ENCODE assay signal across 19 cellular contexts in the genomic region with DNA sequence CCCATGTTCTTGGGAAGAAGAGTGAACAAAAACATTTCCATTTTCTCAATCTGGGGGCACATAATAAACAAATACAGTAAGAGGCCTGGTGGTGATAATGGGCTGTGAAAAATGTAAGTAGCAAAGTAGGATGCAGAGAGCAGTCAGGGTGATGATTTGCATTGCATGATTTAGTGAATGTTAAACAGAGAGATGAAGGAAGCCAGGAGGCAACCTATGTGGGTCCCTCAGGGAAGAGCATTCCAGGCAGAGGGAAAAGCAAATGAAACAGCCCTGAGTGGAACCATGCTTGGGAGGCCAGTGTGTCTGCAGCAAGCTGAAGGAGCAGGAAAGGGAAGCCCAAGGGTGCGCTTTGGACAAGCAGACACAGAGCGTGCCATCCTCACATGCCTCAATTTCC. TPM values are rescaled to one million over a fixed set of nuclear protein-coding genes. Genes with fewer than 3 reads are reported as not detected.
DNase-seq lines count a peak whose midpoint lies in the region; ATAC-seq, FAIRE-seq and TF ChIP-seq lines count a peak whose summit lies in the region.
"Had no signal": no experiment of that assay in that cellular context is flagged by ENCODE, and none has a peak within 500 bp of the region (broad histone marks: within the 10 kb centered on the region; RNA-seq: fewer than 3 reads in every experiment).

No MANE protein-coding gene starts in this region.

- H4K20me1 ChIP-seq in astrocyte (ENCODE audit: insufficient read depth, low read length) = no peaks in the 10 kb centered on the region

- H3K9ac ChIP-seq in astrocyte (ENCODE audit: low read length) = no peak overlapping the region

- H3K27ac ChIP-seq in breast epithelium (peak overlapping the region; percentile 1 to 71), astrocyte (ENCODE audit: low read depth, low read length) (no peak overlapping the region)
- H3K27ac ChIP-seq: 22Rv1 had no signal

- H3K4me3 Mint-ChIP-seq in MCF 10A (ENCODE audit: unreplicated experiment) (no peak overlapping the region), astrocyte (ENCODE audit: unreplicated experiment) (no peak overlapping the region), progenitor cell of endocrine pancreas (ENCODE audit: low read depth) (no peak overlapping the region)
- H3K4me3 Mint-ChIP-seq: CD8-positive, alpha-beta T cell had no signal

- no peaks in the 10 kb centered on the region for H3K27me3 Mint-ChIP-seq in MCF 10A (ENCODE audit: insufficient read depth, unreplicated experiment)
- peaks cover 3% of the 10 kb centered on the region for H3K27me3 Mint-ChIP-seq in astrocyte (ENCODE audit: low read depth, unreplicated experiment)
- H3K27me3 Mint-ChIP-seq in progenitor cell of endocrine pancreas = peaks cover 2% of the 10 kb centered on the region

- H3K4me1 Mint-ChIP-seq in MCF 10A (ENCODE audit: insufficient read depth, unreplicated experiment) (peaks cover 11% of the 10 kb centered on the region), astrocyte (ENCODE audit: low read depth, unreplicated experiment) (peaks cover 4% of the 10 kb centered on the region), progenitor cell of endocrine pancreas (ENCODE audit: low read depth) (peaks cover 25% of the 10 kb centered on the region)

- H3K27ac Mint-ChIP-seq in MCF 10A (ENCODE audit: low read depth, unreplicated experiment) (no peak overlapping the region), astrocyte (ENCODE audit: unreplicated experiment) (no peak overlapping the region), progenitor cell of endocrine pancreas (peak overlapping the region; percentile 83)
- H3K27ac Mint-ChIP-seq: CD8-positive, alpha-beta T cell had no signal

- no peaks in the 10 kb centered on the region for H3K36me3 ChIP-seq in breast epithelium
- H3K36me3 ChIP-seq in astrocyte (ENCODE audit: insufficient read depth, low read length) = no peaks in the 10 kb centered on the region

- CTCF ChIA-PET in MCF 10A (lab: Yijun Ruan, JAX) = interaction anchor here (0.7 to 1.6 kb wide), 5 partner anchors 38 to 355 kb away, joined by 3 to 7 read pairs (median 3); no protein-coding TSS in a partner anchor

- H3K27me3 ChIP-seq in breast epithelium (no peaks in the 10 kb centered on the region), astrocyte (ENCODE audit: insufficient read depth, low read length) (no peaks in the 10 kb centered on the region)

- H3K9me3 Mint-ChIP-seq in MCF 10A (ENCODE audit: unreplicated experiment) (no peaks in the 10 kb centered on the region), astrocyte (ENCODE audit: unreplicated experiment) (peaks cover 3% of the 10 kb centered on the region), progenitor cell of endocrine pancreas (ENCODE audit: low read depth) (no peaks in the 10 kb centered on the region)
- H3K9me3 Mint-ChIP-seq: CD8-positive, alpha-beta T cell had no signal

- ATAC-seq in GM18498 (IDR thresholded peaks at IDR 0.05; ENCODE audit: unreplicated experiment) = no peak
- ATAC-seq: CD8-positive, alpha-beta T cell had no signal

- DNase-seq in breast epithelium (ENCODE audit: low spot score in 2 of 2) = no peak
- DNase-seq in MCF 10A (ENCODE audit: unreplicated experiment) = no peak
- DNase-seq in astrocyte (ENCODE audit: low read depth) = no peak
- peak; percentile 71 for DNase-seq in islet precursor cell
- no peak for DNase-seq in progenitor cell of endocrine pancreas (ENCODE audit: low spot score, unreplicated experiment)
- DNase-seq in stimulated activated CD4-positive, alpha-beta T cell treated with anti-CD3 and anti-CD28 coated beads, Interleukin-4, amount 100 ng/mL, for 24 hours = no peak
- DNase-seq in putamen (ENCODE audit: low spot score) = no peak
- DNase-seq: CD8-positive, alpha-beta T cell; HCEC 1CT; KBM-7; NCI-H1092 treated with DMSO at 0.1 percent for 48 hours; NCI-H1694; NCI-H2107; NCI-H345; NCI-H526 treated with DMSO at 0.1 percent for 48 hours; NK-92 treated with Interleukin-12 subunit alpha and Interleukin-12 subunit beta, amount 100 ng/mL, for 24 hours; OCI-M1 had no signal

- POLR2A ChIA-PET in MCF 10A (lab: Yijun Ruan, JAX) = no interaction called here

- H3K4me2 ChIP-seq in astrocyte (ENCODE audit: low read length) = peak overlapping the region; percentile 1

- H3K79me2 ChIP-seq in astrocyte (ENCODE audit: insufficient read depth, low read length) = no peaks in the 10 kb centered on the region

- H3K9me3 ChIP-seq in breast epithelium (no peaks in the 10 kb centered on the region), astrocyte (ENCODE audit: insufficient read depth, low read depth, low read length) (no peaks in the 10 kb centered on the region)

- H3K4me3 ChIP-seq in breast epithelium = no peak overlapping the region
- no peak overlapping the region for H3K4me3 ChIP-seq in astrocyte (ENCODE audit: insufficient read depth, low read depth, low read length)

- H2AFZ ChIP-seq in astrocyte (ENCODE audit: low read depth, low read length) = no peak overlapping the region

- intact Hi-C loops in breast epithelium (cut with DNase I; ENCODE audit: low total_unique reads) (no loop called here), MCF 10A (cut with micrococcal nuclease) (no loop called here)

- H3K36me3 Mint-ChIP-seq in MCF 10A (ENCODE audit: insufficient read depth, unreplicated experiment) (no peaks in the 10 kb centered on the region), astrocyte (ENCODE audit: low read depth, unreplicated experiment) (no peaks in the 10 kb centered on the region), progenitor cell of endocrine pancreas (ENCODE audit: insufficient read depth) (no peaks in the 10 kb centered on the region)
- H3K36me3 Mint-ChIP-seq: CD8-positive, alpha-beta T cell had no signal

- no peak for FAIRE-seq in astrocyte (lab: Jason Lieb, UNC)

- no peak for TF ChIP-seq CTCF in breast epithelium (IDR thresholded peaks at IDR 0.05)
- no peak for TF ChIP-seq CTCF in MCF 10A (IDR thresholded peaks at IDR 0.05; ENCODE audit: unreplicated experiment)
- TF ChIP-seq CTCF in astrocyte (IDR thresholded peaks at IDR 0.05; ENCODE audit: insufficient read depth, low read depth, low read length) = no peak
- TF ChIP-seq CTCF in progenitor cell of endocrine pancreas (IDR thresholded peaks at IDR 0.05; ENCODE audit: unreplicated experiment) = no peak

- H3K4me1 ChIP-seq in breast epithelium (peaks cover 0 to 3% of the 10 kb centered on the region in 2 donors), astrocyte (ENCODE audit: insufficient read depth, low read length) (peaks cover 21% of the 10 kb centered on the region)

- BruUV-seq in MCF 10A (replicated peaks; lab: Mats Ljungman, UMichigan) = no TSS peak

- no peak for TF ChIP-seq POLR2A in breast epithelium (IDR thresholded peaks at IDR 0.05)

RNA-seq across cellular contexts. Expression of a gene that starts 5.4 kb away (rescaled TPM):
- 100 to 1,000 TPM in 1 of 3 donors, 1 to 10 TPM in 2; 7.9 to 136 (median 9.2) TPM for total RNA-seq in breast epithelium
- not detected in 2 replicates for total RNA-seq in MCF 10A (2022)
- not detected in 2 replicates for total RNA-seq in astrocyte
- not detected in 2 replicates for total RNA-seq in progenitor cell of endocrine pancreas
- total RNA-seq: CD8-positive, alpha-beta T cell had no signal
